2 cellular contexts compared by ENCODE assay signal in the genomic region with DNA sequence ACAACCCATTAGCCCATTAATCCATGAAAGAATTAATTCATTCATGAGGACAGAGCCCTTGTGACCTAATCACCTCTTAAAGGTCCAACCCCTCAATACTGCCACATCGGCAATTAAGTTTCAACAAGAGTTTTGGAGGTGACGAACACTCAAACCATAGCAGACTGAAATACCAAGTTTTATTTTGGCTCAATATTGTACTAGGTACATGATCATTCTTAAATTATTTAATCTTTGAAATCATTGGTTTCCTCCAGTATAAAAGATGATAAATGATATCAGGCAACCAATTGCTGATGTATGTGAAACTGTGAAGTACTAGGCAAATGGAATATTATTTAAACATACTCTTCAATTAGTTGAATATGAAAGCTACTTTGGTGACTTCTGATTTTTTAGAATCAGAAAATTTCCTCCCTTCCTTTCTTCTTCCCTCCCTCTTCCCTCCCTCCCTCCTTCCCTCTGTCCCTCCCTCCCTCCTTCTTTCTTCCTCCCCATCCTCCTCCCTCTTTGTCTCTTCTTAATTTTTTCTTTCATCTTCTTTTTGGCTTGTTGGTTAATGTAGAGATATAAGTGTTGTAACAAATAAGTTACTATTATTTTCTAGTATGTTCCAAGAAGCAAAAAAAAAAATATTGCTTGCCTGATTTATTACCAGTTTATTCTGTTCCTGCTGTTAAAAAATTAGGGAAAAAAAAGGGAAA.
TF ChIP-seq lines count a peak whose summit lies in the region.

No MANE protein-coding gene starts in this region.

TF ChIP-seq in SK-N-SH, 30 proteins besides CTCF, POLR2A, EP300 and RAD21 (continued from another document):
- TF ChIP-seq, protein P1, sequence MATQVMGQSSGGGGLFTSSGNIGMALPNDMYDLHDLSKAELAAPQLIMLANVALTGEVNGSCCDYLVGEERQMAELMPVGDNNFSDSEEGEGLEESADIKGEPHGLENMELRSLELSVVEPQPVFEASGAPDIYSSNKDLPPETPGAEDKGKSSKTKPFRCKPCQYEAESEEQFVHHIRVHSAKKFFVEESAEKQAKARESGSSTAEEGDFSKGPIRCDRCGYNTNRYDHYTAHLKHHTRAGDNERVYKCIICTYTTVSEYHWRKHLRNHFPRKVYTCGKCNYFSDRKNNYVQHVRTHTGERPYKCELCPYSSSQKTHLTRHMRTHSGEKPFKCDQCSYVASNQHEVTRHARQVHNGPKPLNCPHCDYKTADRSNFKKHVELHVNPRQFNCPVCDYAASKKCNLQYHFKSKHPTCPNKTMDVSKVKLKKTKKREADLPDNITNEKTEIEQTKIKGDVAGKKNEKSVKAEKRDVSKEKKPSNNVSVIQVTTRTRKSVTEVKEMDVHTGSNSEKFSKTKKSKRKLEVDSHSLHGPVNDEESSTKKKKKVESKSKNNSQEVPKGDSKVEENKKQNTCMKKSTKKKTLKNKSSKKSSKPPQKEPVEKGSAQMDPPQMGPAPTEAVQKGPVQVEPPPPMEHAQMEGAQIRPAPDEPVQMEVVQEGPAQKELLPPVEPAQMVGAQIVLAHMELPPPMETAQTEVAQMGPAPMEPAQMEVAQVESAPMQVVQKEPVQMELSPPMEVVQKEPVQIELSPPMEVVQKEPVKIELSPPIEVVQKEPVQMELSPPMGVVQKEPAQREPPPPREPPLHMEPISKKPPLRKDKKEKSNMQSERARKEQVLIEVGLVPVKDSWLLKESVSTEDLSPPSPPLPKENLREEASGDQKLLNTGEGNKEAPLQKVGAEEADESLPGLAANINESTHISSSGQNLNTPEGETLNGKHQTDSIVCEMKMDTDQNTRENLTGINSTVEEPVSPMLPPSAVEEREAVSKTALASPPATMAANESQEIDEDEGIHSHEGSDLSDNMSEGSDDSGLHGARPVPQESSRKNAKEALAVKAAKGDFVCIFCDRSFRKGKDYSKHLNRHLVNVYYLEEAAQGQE (IDR thresholded peaks at IDR 0.05; ENCODE audit: low read depth, low read length): no peak
- no peak for TF ChIP-seq YY1 (IDR thresholded peaks at IDR 0.05; ENCODE audit: low read depth)

TF ChIP-seq in SK-N-SH treated with all-trans-retinoic acid at 6 μM for 48 hours, 23 proteins besides CTCF, POLR2A, EP300 and RAD21 (continued from another document):
- no peak for TF ChIP-seq ZC3H10 (CRISPR knock-in tag; IDR thresholded peaks at IDR 0.05)
- TF ChIP-seq, protein P2, sequence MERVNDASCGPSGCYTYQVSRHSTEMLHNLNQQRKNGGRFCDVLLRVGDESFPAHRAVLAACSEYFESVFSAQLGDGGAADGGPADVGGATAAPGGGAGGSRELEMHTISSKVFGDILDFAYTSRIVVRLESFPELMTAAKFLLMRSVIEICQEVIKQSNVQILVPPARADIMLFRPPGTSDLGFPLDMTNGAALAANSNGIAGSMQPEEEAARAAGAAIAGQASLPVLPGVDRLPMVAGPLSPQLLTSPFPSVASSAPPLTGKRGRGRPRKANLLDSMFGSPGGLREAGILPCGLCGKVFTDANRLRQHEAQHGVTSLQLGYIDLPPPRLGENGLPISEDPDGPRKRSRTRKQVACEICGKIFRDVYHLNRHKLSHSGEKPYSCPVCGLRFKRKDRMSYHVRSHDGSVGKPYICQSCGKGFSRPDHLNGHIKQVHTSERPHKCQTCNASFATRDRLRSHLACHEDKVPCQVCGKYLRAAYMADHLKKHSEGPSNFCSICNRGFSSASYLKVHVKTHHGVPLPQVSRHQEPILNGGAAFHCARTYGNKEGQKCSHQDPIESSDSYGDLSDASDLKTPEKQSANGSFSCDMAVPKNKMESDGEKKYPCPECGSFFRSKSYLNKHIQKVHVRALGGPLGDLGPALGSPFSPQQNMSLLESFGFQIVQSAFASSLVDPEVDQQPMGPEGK (CRISPR knock-in tag; IDR thresholded peaks at IDR 0.05; ENCODE audit: borderline replicate concordance): no peak
- no peak for TF ChIP-seq SNAI2 (CRISPR knock-in tag; IDR thresholded peaks at IDR 0.05)
- TF ChIP-seq ISL1 (CRISPR knock-in tag; IDR thresholded peaks at IDR 0.05): no peak
- no peak for TF ChIP-seq ZNF70 (CRISPR knock-in tag; IDR thresholded peaks at IDR 0.05)
- TF ChIP-seq ESRRG (CRISPR knock-in tag; IDR thresholded peaks at IDR 0.05): no peak
- TF ChIP-seq ZNF8 (CRISPR knock-in tag; IDR thresholded peaks at IDR 0.05): no peak
- no peak for TF ChIP-seq TCF4 (CRISPR knock-in tag; IDR thresholded peaks at IDR 0.05; ENCODE audit: borderline replicate concordance)
- no peak for TF ChIP-seq ZFP30 (CRISPR knock-in tag; IDR thresholded peaks at IDR 0.05)
- no peak for TF ChIP-seq CSDC2 (CRISPR knock-in tag; IDR thresholded peaks at IDR 0.05)
- TF ChIP-seq TOX (CRISPR knock-in tag; IDR thresholded peaks at IDR 0.05; ENCODE audit: borderline replicate concordance): no peak
- TF ChIP-seq GLIS3 (CRISPR knock-in tag; IDR thresholded peaks at IDR 0.05): no peak
- TF ChIP-seq PPARA (CRISPR knock-in tag; IDR thresholded peaks at IDR 0.05; ENCODE audit: borderline replicate concordance): no peak
